Comparison of ENCODE assay signal across 30 cellular contexts in the genomic region with DNA sequence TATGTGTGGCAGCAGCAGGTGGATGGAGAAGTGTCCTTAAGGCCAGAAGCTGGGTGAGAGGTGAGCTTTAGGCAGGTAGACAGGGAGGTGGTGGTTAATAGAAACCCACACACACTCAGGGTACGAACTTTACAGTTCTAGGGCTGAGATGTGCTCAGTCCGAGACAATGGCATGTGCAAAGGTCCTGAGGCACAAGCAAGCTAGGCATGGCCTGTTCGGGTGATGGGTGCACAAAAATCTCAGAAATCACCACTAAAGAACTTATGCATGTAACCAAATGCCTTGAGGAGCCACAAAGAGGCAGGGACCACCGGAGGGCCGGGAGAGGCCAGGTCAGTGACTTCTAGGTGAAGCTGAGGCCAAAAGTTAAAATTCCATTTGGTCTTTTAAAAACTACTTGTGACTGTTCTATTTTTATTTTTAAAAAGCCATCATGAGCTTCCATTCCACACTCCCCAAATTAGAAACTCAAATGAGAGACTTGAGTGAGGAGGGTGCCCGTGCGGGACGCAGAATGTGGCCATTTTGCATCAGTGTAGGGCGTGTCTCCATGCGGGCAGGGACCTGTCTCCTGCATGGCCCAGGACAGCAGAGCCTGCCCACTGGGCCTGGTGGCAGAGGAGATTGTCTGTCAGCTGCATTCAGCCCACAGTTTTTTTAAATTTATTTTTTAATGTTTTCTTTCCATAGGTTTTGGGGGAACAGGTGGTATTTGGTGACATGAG. TPM values are rescaled to one million over a fixed set of nuclear protein-coding genes. Genes with fewer than 3 reads are reported as not detected.
"Had no signal": no experiment of that assay in that cellular context is flagged by ENCODE, and none has a peak within 500 bp of the region (broad histone marks: within the 10 kb centered on the region; RNA-seq: fewer than 3 reads in every experiment).

No MANE protein-coding gene starts in this region.

- H3K36me3 Mint-ChIP-seq: activated CD4-positive, alpha-beta memory T cell treated with anti-CD3 and anti-CD28 coated beads for 36 hours; activated naive CD4-positive, alpha-beta T cell treated with anti-CD3 and anti-CD28 coated beads, Interleukin-2, amount 50 U/mL, for 72 hours had no signal

- H3K4me1 Mint-ChIP-seq: activated CD4-positive, alpha-beta T cell treated with anti-CD3 and anti-CD28 coated beads, Interleukin-2, amount 10 ng/mL, durations not matched to agents 7 days and 5 days; T-helper 17 cell had no signal

- H3K9me3 Mint-ChIP-seq: activated CD4-positive, alpha-beta memory T cell treated with anti-CD3 and anti-CD28 coated beads for 36 hours; activated CD4-positive, alpha-beta T cell treated with anti-CD3 and anti-CD28 coated beads, Interleukin-2, amount 10 ng/mL, durations not matched to agents 7 days and 5 days; activated naive CD4-positive, alpha-beta T cell treated with anti-CD3 and anti-CD28 coated beads, Interleukin-2, amount 50 U/mL, for 72 hours; activated naive CD8-positive, alpha-beta T cell treated with anti-CD3 and anti-CD28 coated beads, Interleukin-2, amount 50 U/mL, for 24 hours; activated T-cell treated with anti-CD3 and anti-CD28 coated beads, Interleukin-2, amount 50 U/mL, for 4 hours had no signal

- DNase-seq: activated CD4-positive, alpha-beta memory T cell treated with anti-CD3 and anti-CD28 coated beads for 36 hours; activated CD4-positive, alpha-beta T cell treated with anti-CD3 and anti-CD28 coated beads, Interleukin-2, amount 10 ng/mL, durations not matched to agents 7 days and 5 days; activated CD4-positive, CD25-positive, alpha-beta regulatory T cell; activated CD8-positive, alpha-beta memory T cell treated with anti-CD3 and anti-CD28 coated beads for 24 hours; activated effector memory CD4-positive, alpha-beta T cell treated with anti-CD3 and anti-CD28 coated beads, Interleukin-2, amount 50 U/mL, for 16 hours; activated naive CD4-positive, alpha-beta T cell treated with Interleukin-2 at 50 U/mL for 16 hours; activated naive CD8-positive, alpha-beta T cell treated with anti-CD3 and anti-CD28 coated beads, Interleukin-2, amount 50 U/mL, for 24 hours; activated T-cell treated with anti-CD3 and anti-CD28 coated beads, Interleukin-2, amount 50 U/mL, for 4 hours; amniotic stem cell; body of pancreas; central memory CD4-positive, alpha-beta T cell; MG63; MV-4-11; NCI-H1092 treated with DMSO at 0.1 percent for 48 hours; NCI-H1417 treated with DMSO at 0.1 percent for 48 hours; NCI-H1694; NCI-H2029; NCI-H2107; NCI-H2171 treated with DMSO at 0.1 percent for 48 hours; NCI-H345; NCI-H510A; NCI-H526 treated with DMSO at 0.1 percent for 48 hours; NK-92 treated with Interleukin-12 subunit alpha and Interleukin-12 subunit beta, amount 100 ng/mL, for 24 hours; SIG-M5; T-helper 17 cell; T-helper 9 cell had no signal

- ATAC-seq: activated naive CD4-positive, alpha-beta T cell treated with anti-CD3 and anti-CD28 coated beads, Interleukin-2, amount 50 U/mL, for 72 hours; activated naive CD8-positive, alpha-beta T cell treated with anti-CD3 and anti-CD28 coated beads, Interleukin-2, amount 50 U/mL, for 24 hours; activated T-cell treated with anti-CD3 and anti-CD28 coated beads, Interleukin-2, amount 50 U/mL, for 4 hours; body of pancreas; T-helper 17 cell had no signal

- H3K27ac ChIP-seq: ascending aorta, body of pancreas, KMS-11 had no signal

- H3K27ac Mint-ChIP-seq: activated CD4-positive, alpha-beta memory T cell treated with anti-CD3 and anti-CD28 coated beads for 36 hours; activated CD4-positive, alpha-beta T cell treated with anti-CD3 and anti-CD28 coated beads, Interleukin-2, amount 10 ng/mL, durations not matched to agents 7 days and 5 days; activated naive CD4-positive, alpha-beta T cell treated with anti-CD3 and anti-CD28 coated beads, Interleukin-2, amount 50 U/mL, for 72 hours; activated naive CD8-positive, alpha-beta T cell treated with anti-CD3 and anti-CD28 coated beads, Interleukin-2, amount 50 U/mL, for 24 hours; T-helper 17 cell had no signal

- H3K4me3 Mint-ChIP-seq: activated CD4-positive, alpha-beta memory T cell treated with anti-CD3 and anti-CD28 coated beads for 36 hours; activated CD4-positive, alpha-beta T cell treated with anti-CD3 and anti-CD28 coated beads, Interleukin-2, amount 10 ng/mL, durations not matched to agents 7 days and 5 days; activated naive CD8-positive, alpha-beta T cell treated with anti-CD3 and anti-CD28 coated beads, Interleukin-2, amount 50 U/mL, for 24 hours; activated T-cell treated with anti-CD3 and anti-CD28 coated beads, Interleukin-2, amount 50 U/mL, for 4 hours; T-helper 17 cell had no signal

- H3K36me3 ChIP-seq: ascending aorta, MG63 had no signal

- H3K27me3 ChIP-seq: ascending aorta, MG63 had no signal

- H3K9me3 ChIP-seq: ascending aorta, body of pancreas, MG63 had no signal

- H3K4me3 ChIP-seq: ascending aorta, body of pancreas, MG63 had no signal

RNA-seq across cellular contexts. Expression of gene RFLNA, which starts 4.0 kb away (rescaled TPM):
- total RNA-seq: activated CD4-positive, alpha-beta memory T cell treated with anti-CD3 and anti-CD28 coated beads for 36 hours; activated CD4-positive, alpha-beta T cell treated with anti-CD3 and anti-CD28 coated beads, Interleukin-2, amount 10 ng/mL, durations not matched to agents 7 days and 5 days; activated T-cell treated with anti-CD3 and anti-CD28 coated beads, Interleukin-2, amount 50 U/mL, for 4 hours; ascending aorta; bronchial epithelial cell; T-helper 17 cell had no signal
